ENCODE assay signal across 22 cellular contexts in the genomic region with DNA sequence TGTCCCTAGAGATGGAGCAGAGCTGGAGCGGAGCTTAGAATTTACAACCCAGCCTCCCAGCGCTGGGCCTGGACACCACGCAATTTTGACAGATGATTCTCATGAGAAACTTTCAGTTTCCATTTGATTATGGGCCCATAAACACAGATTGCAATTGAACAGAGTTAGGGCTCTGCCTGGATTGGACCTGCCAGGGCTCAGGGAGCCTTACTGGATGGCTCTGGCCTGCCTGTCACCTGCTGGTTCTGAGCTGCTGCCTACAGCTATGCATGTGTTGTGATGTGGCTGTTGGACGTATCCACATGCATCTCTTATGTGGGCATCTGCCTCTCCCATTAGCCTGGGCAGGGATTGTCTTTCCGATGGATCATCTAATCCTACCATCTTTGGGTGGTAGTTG.
"Had no signal": no experiment of that assay in that cellular context is flagged by ENCODE, and none has a peak within 500 bp of the region (broad histone marks: within the 10 kb centered on the region; RNA-seq: fewer than 3 reads in every experiment).

No MANE protein-coding gene starts in this region.

- H3K4me1 ChIP-seq: SJSA1 had no signal

- H3K27ac ChIP-seq: SJSA1, SK-N-MC had no signal

- H3K4me3 ChIP-seq: MG63, SJSA1, SK-N-MC had no signal

- ATAC-seq: HepG2 had no signal

- DNase-seq: IMR-90, Karpas-422, KG1, MG63, NCI-H1092 treated with DMSO at 0.1 percent for 48 hours, NCI-H1436, NCI-H187, NCI-H2029, NCI-H2081 treated with DMSO at 0.1 percent for 48 hours, NCI-H2171, NCI-H226, NCI-H446, NCI-H510A, NCI-H524 treated with DMSO at 0.1 percent for 48 hours, NCI-H69, NCI-H774, Right ventricle myocardium superior, RPMI8226, SIG-M5 had no signal

- H3K36me3 ChIP-seq: MG63, SJSA1 had no signal

- H3K9me3 ChIP-seq: MG63, SJSA1 had no signal
